In the genomic region with DNA sequence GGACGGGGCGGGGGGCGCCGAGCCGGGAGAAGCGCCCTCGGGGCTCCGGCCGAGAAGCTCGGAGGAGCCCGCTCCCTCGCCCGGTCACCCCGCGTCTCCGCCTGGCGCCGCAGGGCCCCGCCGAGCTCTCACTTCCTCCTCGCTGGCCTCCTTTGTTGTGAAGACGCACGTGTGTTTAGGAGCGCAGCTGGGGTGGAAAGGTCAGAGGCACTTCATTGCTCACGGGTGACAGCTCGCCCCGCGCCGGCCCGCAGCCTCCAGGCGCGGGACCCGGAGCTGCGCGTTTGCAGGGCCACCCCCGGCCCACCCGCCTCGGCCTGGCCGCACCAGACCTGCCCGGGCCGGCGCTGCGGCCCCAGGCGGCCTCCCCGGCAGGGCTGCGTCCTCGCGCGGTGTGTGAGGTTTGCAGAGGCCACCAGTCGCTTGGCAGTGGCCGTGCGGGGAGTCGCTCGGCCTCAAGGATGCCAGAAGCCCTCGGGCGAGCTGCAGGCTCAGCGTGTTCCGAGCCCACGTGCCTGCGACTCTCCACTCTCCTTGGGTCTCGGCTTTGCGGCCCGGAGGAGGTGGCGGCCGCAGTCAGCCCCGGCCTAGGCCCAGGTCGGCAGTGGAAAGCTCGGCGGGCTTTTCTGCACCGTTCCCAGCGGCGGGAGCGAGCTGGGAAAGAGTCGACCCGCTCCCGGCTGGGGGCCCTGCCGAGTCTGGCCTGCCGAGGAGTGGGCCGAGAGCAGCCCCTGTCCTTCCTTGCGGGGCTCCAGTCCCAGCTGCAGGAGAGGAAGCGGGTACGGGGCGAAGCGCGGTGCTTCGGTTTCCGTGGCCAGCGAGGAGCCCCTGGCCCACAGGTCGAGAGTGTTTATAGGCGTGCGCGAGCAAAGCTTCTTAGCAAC, we compare ENCODE assay signal across 11 cellular contexts. TPM values are rescaled to one million over a fixed set of nuclear protein-coding genes. Genes with fewer than 3 reads are reported as not detected.
A peak's percentile ranks its signal among the peaks of the same experiment; 100 is the strongest.
DNase-seq lines count a peak whose midpoint lies in the region; ATAC-seq, FAIRE-seq and TF ChIP-seq lines count a peak whose summit lies in the region.
"Had no signal": no experiment of that assay in that cellular context is flagged by ENCODE, and none has a peak within 500 bp of the region (broad histone marks: within the 10 kb centered on the region; RNA-seq: fewer than 3 reads in every experiment).

No MANE protein-coding gene starts in this region.

- peak overlapping the region; percentile 84; the same call in 1 of the 2 replicates for H2BK12ac ChIP-seq in H1 (ENCODE audit: low read depth, low read length)

- H3K9me3 ChIP-seq in cardiac muscle cell (ENCODE audit: low read depth) (no peaks in the 10 kb centered on the region), H1 (ENCODE audit: insufficient read depth in 2 of 2, low read depth in 1 of 2, low read length in 1 of 2) (no peaks in the 10 kb centered on the region; a peak in 1 of 4 replicates), mesodermal cell (ENCODE audit: control insufficient read depth, low read length) (no peaks in the 10 kb centered on the region)

- no peak overlapping the region for H2BK20ac ChIP-seq in H1 (ENCODE audit: low read length)

- peak overlapping the region; percentile 15; the same call in 1 of the 2 replicates for H3K18ac ChIP-seq in H1 (ENCODE audit: extremely low read depth, low read length)

- H3K9me3 Mint-ChIP-seq in type B pancreatic cell: no peaks in the 10 kb centered on the region
- H3K9me3 Mint-ChIP-seq: HFFc6 had no signal

- no peak for TF ChIP-seq EP300 in H1 (IDR thresholded peaks at IDR 0.05; ENCODE audit: borderline replicate concordance in 1 of 2, low read depth in 2 of 2, low read length in 2 of 2)

- WGBS in H1 (ENCODE audit: extremely low coverage in 1 of 2, insufficient coverage in 1 of 2, insufficient read length in 1 of 2, insufficient replicate concordance in 2 of 2, low coverage in 1 of 2, low lambda C conversion rate in 2 of 2, missing lambda C conversion rate in 1 of 2), 2 experiments: 3% methylated on average over 54 of the region's 92 CpGs; no CpG with 5 or more reads in 1 of the 2 experiments
- WGBS in mesodermal cell (ENCODE audit: insufficient coverage in 2 of 2), 2 experiments: 4 to 5% methylated on average over 65 to 81 of the region's 92 CpGs

- no peak overlapping the region for H4K91ac ChIP-seq in H1 (replicated peaks; ENCODE audit: insufficient read length, low read length)

- H3K27ac ChIP-seq in cardiac muscle cell: no peak overlapping the region
- H3K27ac ChIP-seq in H1 (ENCODE audit: low read depth, low read length): no peak overlapping the region
- H3K27ac ChIP-seq in mesodermal cell (ENCODE audit: low read depth, low read length, severe bottlenecking): no peak overlapping the region
- H3K27ac ChIP-seq: BLaER1 had no signal

- H3K4me3 Mint-ChIP-seq in type B pancreatic cell: peak overlapping the region; percentile 81

- no peak for TF ChIP-seq RAD21 in H1 (IDR thresholded peaks at IDR 0.05 in 1 of 2, conservative IDR thresholded peaks at IDR 0.05 in 1 of 2; ENCODE audit: low read depth in 2 of 2, low read length in 2 of 2)

- no peak overlapping the region for H3K23ac ChIP-seq in H1 (ENCODE audit: insufficient read length)

- ATAC-seq in Right ventricle myocardium inferior: no peak
- no peak for ATAC-seq in GM21528 (IDR thresholded peaks at IDR 0.05; ENCODE audit: low FRiP score, unreplicated experiment)
- ATAC-seq in GM18909 (IDR thresholded peaks at IDR 0.05; ENCODE audit: poor library complexity, unreplicated experiment): no peak
- no peak for ATAC-seq in GM19395 (IDR thresholded peaks at IDR 0.05; ENCODE audit: unreplicated experiment)

- H3K27me3 Mint-ChIP-seq in type B pancreatic cell: peaks cover 59% of the 10 kb centered on the region

- TF ChIP-seq CTCF in cardiac muscle cell (IDR thresholded peaks at IDR 0.05; ENCODE audit: low read depth, low read length) (no peak), H1 (IDR thresholded peaks at IDR 0.05; ENCODE audit: control extremely low read depth in 1 of 3, insufficient read depth in 1 of 3, low read depth in 1 of 3, low read length in 3 of 3) (no peak), type B pancreatic cell (conservative IDR thresholded peaks at IDR 0.05) (no peak)

- intact Hi-C loops in Right ventricle myocardium inferior (cut with DNase I): loop anchor here (10.0 kb wide), 1 partner anchor 200 kb away; no protein-coding TSS in a partner anchor

- H4K8ac ChIP-seq in H1 (ENCODE audit: extremely low read depth, insufficient read depth, low read length): peak overlapping the region; percentile 80

- H3K23me2 ChIP-seq in H1 (ENCODE audit: low read depth, low read length): peaks cover 9% of the 10 kb centered on the region; the same call in 1 of the 2 replicates

- H3K79me1 ChIP-seq in H1 (ENCODE audit: low read depth, low read length): no peaks in the 10 kb centered on the region

- peak overlapping the region; percentile 75 to 86 for H3K4me2 ChIP-seq in H1 (ENCODE audit: insufficient read depth in 1 of 2, low read depth in 2 of 2, low read length in 2 of 2)
- H3K4me2 ChIP-seq: BLaER1 had no signal

- no peak overlapping the region for H3K4ac ChIP-seq in H1 (replicated peaks; ENCODE audit: insufficient read length, low read depth, low read length)

- CTCF ChIA-PET in H1 (lab: Charles Lee; ENCODE audit: partially characterized antibody): interaction anchor here (0.7 to 4.4 kb wide), 8 partner anchors 9 to 739 kb away, joined by 3 to 30 read pairs (median 4); no protein-coding TSS in a partner anchor

- no peak overlapping the region for H2BK15ac ChIP-seq in H1 (ENCODE audit: low read length)

- H2BK120ac ChIP-seq in H1 (replicated peaks; ENCODE audit: low read depth, low read length): no peak overlapping the region

- H3K56ac ChIP-seq in H1 (replicated peaks; ENCODE audit: insufficient read length, low read depth, low read length): no peak overlapping the region

- H4K20me1 ChIP-seq in H1 (replicated peaks in 1 of 2; ENCODE audit: control insufficient read depth in 1 of 2, insufficient read depth in 2 of 2, low read length in 2 of 2): peaks cover 28 to 35% of the 10 kb centered on the region in 2 experiments

- H2AK5ac ChIP-seq in H1 (ENCODE audit: low read depth, low read length): no peak overlapping the region

- no peak overlapping the region; the same call in 1 of the 2 replicates for H2AFZ ChIP-seq in H1 (ENCODE audit: low read length)

- TF ChIP-seq POLR2A in H1 (IDR thresholded peaks at IDR 0.05; ENCODE audit: control extremely low read depth in 1 of 2, low read depth in 2 of 2, low read length in 2 of 2): no peak

- no peak for FAIRE-seq in H1 (lab: Jason Lieb, UNC)

- no peaks in the 10 kb centered on the region for H3K79me2 ChIP-seq in H1 (ENCODE audit: control insufficient read depth in 1 of 2, insufficient read depth in 2 of 2, low read length in 2 of 2)

- peaks cover 21% of the 10 kb centered on the region for H3K4me1 Mint-ChIP-seq in type B pancreatic cell (ENCODE audit: unreplicated experiment)

- H3K9ac ChIP-seq in H1 (replicated peaks in 1 of 4; ENCODE audit: extremely low read depth in 1 of 4, low read depth in 3 of 4, low read length in 3 of 4): no peak overlapping the region
- H3K9ac ChIP-seq: BLaER1 had no signal

- H3K27me3 ChIP-seq in cardiac muscle cell (peaks cover 97% of the 10 kb centered on the region), H1 (replicated peaks in 1 of 4; ENCODE audit: control insufficient read depth in 3 of 4, extremely low read depth in 1 of 4, insufficient read depth in 3 of 4, low read length in 3 of 4) (peaks cover 92 to 100% (median 97%) of the 10 kb centered on the region in 4 experiments)

- peak overlapping the region; percentile 65 for H3K27ac Mint-ChIP-seq in type B pancreatic cell

- POLR2A ChIA-PET in H1 (lab: Charles Lee; ENCODE audit: partially characterized antibody): interaction anchor here (0.9 to 1.5 kb wide), 2 partner anchors 9 kb away, joined by 3 to 5 read pairs; no protein-coding TSS in a partner anchor

- no peak overlapping the region for H4K5ac ChIP-seq in H1 (ENCODE audit: insufficient read length, low read depth, low read length)

- H3K4me1 ChIP-seq in cardiac muscle cell (ENCODE audit: low read depth): peaks cover 9% of the 10 kb centered on the region
- H3K4me1 ChIP-seq in H1 (replicated peaks in 1 of 4; ENCODE audit: control insufficient read depth in 3 of 4, insufficient read depth in 4 of 4, low read length in 3 of 4): peaks cover 0 to 24% (median 12%) of the 10 kb centered on the region in 4 experiments; a peak in 6 of 7 replicates
- H3K4me1 ChIP-seq in mesodermal cell (ENCODE audit: control insufficient read depth, insufficient read depth, low read length, poor library complexity, severe bottlenecking): peaks cover 2% of the 10 kb centered on the region

- H3K4me3 ChIP-seq in cardiac muscle cell (peak overlapping the region; percentile 51), H1 (ENCODE audit: extremely low read depth in 1 of 4, insufficient read depth in 2 of 4, low read depth in 3 of 4, low read length in 4 of 4) (peak overlapping the region; percentile 3 to 52 (median 22); a peak in 6 of 8 replicates), mesodermal cell (ENCODE audit: extremely low read depth, insufficient read depth, low read length, poor library complexity, severe bottlenecking) (peak overlapping the region; percentile 27)
- H3K4me3 ChIP-seq: BLaER1 had no signal

- H3K36me3 Mint-ChIP-seq in type B pancreatic cell: peaks cover 14% of the 10 kb centered on the region

- H3K14ac ChIP-seq in H1 (ENCODE audit: insufficient read length): no peak overlapping the region

- no peaks in the 10 kb centered on the region for H3K36me3 ChIP-seq in cardiac muscle cell
- peaks cover 0 to 12% (median 0%) of the 10 kb centered on the region in 4 experiments; a peak in 1 of 8 replicates for H3K36me3 ChIP-seq in H1 (ENCODE audit: control insufficient read depth in 2 of 4, insufficient read depth in 4 of 4, low read length in 3 of 4)
- no peaks in the 10 kb centered on the region for H3K36me3 ChIP-seq in mesodermal cell (ENCODE audit: control insufficient read depth, insufficient read depth, low read length)
- H3K36me3 ChIP-seq: BLaER1 had no signal

- DNase-seq in cardiac muscle cell (ENCODE audit: low read depth in 1 of 2, low spot score in 1 of 2): no peak
- no peak for DNase-seq in Right ventricle myocardium inferior (ENCODE audit: missing footprints)
- no peak for DNase-seq in H1 (ENCODE audit: low read depth in 1 of 2, low spot score in 2 of 2)
- no peak for DNase-seq in type B pancreatic cell (ENCODE audit: extremely low spot score, unreplicated experiment)
- DNase-seq: HFFc6; stimulated activated CD4-positive, alpha-beta T cell treated with anti-CD3 and anti-CD28 coated beads, Interleukin-4, amount 100 ng/mL, for 4 hours had no signal

- no peak overlapping the region for H2BK5ac ChIP-seq in H1 (ENCODE audit: low read depth, low read length)

RNA-seq across cellular contexts. Expression of a gene that starts 5.3 kb away (rescaled TPM):
- total RNA-seq in cardiac muscle cell: 3.4 and 6.2 TPM in 2 replicates
- 1.8 and 2.5 TPM in 2 replicates for polyA plus RNA-seq in cardiac muscle cell
- 2.7 TPM for total RNA-seq in Right ventricle myocardium inferior
- total RNA-seq in H1 (2021; fragmentation: NEBNext Ultra II Directional; extraction: Animal tissue kit (Norgen Biotek cat#: 25700)): 0.13 and 0.22 TPM in 2 replicates
- 0.05 TPM in 1 of 2 replicates, not detected in the other for polyA plus RNA-seq in H1 (2011; rRNA removed)
- 0.09 TPM for polyA plus RNA-seq in H1 (2011; cell fraction: cytosol; rRNA removed)
- 0.03 TPM for polyA plus RNA-seq in H1 (2011; cell fraction: nucleus; rRNA removed)
- 0.05 to 0.07 TPM in 2 of 4 replicates, not detected in the others for polyA plus RNA-seq in H1 (2012, experiment 1 of 2)
- 0.13 TPM for polyA plus RNA-seq in H1 (2012, experiment 2 of 2)
- 0.10 TPM for polyA plus RNA-seq in H1 (2013, experiment 1 of 2)
- 0.06 TPM for polyA plus RNA-seq in H1 (2013, experiment 2 of 2)
- 0.10 TPM in 1 of 2 replicates, not detected in the other for polyA minus RNA-seq in H1 (2011; rRNA and poly(A)+ RNA removed)
- not detected for polyA minus RNA-seq in H1 (2011; cell fraction: cytosol; rRNA and poly(A)+ RNA removed)
- 0.40 TPM for polyA minus RNA-seq in H1 (2011; cell fraction: nucleus; rRNA and poly(A)+ RNA removed)
- 8.1 TPM for polyA plus RNA-seq in mesodermal cell (2013, experiment 1 of 2)
- 6.1 TPM for polyA plus RNA-seq in mesodermal cell (2013, experiment 2 of 2)
- 20.8 and 53.5 TPM in 2 replicates for total RNA-seq in type B pancreatic cell (ENCODE audit: low replicate concordance)
